1 cellular context compared by ENCODE assay signal in genomic region chr1:234475166-234475793, GRCh38.
TF ChIP-seq lines count a peak whose summit lies in the region.

No MANE protein-coding gene starts in this region.

TF ChIP-seq in HepG2, 621 proteins besides CTCF, POLR2A, EP300 and RAD21 (continued from another document):
- TF ChIP-seq ZNF572 (CRISPR knock-in tag; IDR thresholded peaks at IDR 0.05) (0 out of 2 replicates have a peak, but pooled peaks have one; percentile 50), ZBTB38 (CRISPR knock-in tag; IDR thresholded peaks at IDR 0.05) (peak; percentile 85), HMGA1 (CRISPR knock-in tag; conservative IDR thresholded peaks at IDR 0.05) (no peak), MAFG (CRISPR knock-in tag; IDR thresholded peaks at IDR 0.05) (no peak), MTA1 (CRISPR knock-in tag; IDR thresholded peaks at IDR 0.05; ENCODE audit: borderline replicate concordance) (peak; percentile 31; the same call in 1 of the 2 replicates), PBX2 (CRISPR knock-in tag; IDR thresholded peaks at IDR 0.05) (no peak), ZNF614 (CRISPR knock-in tag; IDR thresholded peaks at IDR 0.05; ENCODE audit: borderline replicate concordance) (no peak), ZNF687 (CRISPR knock-in tag; IDR thresholded peaks at IDR 0.05) (peak; percentile 19; the same call in 1 of the 2 replicates)
- TF ChIP-seq, protein P1, sequence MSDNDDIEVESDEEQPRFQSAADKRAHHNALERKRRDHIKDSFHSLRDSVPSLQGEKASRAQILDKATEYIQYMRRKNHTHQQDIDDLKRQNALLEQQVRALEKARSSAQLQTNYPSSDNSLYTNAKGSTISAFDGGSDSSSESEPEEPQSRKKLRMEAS (IDR thresholded peaks at IDR 0.05) = no peak
